ENCODE assay signal across 9 cellular contexts in the genomic region with DNA sequence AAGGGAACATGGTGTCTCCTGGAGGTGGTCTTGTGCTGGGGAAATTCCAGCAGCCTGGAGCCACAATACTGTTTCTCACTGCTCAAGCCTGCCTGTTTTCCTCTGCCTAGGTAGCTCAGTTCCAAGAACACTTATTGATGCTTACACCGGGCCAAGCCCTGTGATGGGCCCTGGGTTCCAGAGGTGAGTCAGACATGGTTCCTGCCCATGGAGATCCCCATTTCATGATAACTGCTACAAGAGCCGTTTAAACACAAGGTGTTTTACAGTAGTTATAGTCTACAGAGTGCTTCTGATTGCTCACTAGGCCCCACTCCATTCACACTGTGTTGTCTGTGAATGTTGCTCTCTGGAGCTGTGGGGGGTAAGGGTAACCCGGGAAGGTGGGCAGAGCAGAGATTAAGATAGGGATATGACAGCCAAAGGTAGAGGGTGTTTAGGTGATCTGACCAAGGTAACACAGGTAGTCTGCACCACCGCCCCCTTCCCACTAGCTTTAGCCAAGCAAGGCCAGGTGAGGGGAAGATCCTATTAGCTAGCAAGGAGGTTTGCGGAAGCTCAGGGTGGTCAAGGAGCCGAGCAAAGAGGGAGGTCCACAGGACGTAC. TPM values are rescaled to one million over a fixed set of nuclear protein-coding genes. Genes with fewer than 3 reads are reported as not detected.
DNase-seq lines count a peak whose midpoint lies in the region; ATAC-seq, FAIRE-seq and TF ChIP-seq lines count a peak whose summit lies in the region.
"Had no signal": no experiment of that assay in that cellular context is flagged by ENCODE, and none has a peak within 500 bp of the region (broad histone marks: within the 10 kb centered on the region; RNA-seq: fewer than 3 reads in every experiment).

No MANE protein-coding gene starts in this region.

- H3K9ac ChIP-seq in skeletal muscle satellite cell (ENCODE audit: low read depth, low read length), result peak overlapping the region; percentile 94

- no peak for TF ChIP-seq CTCF in GM23338 (conservative IDR thresholded peaks at IDR 0.05; ENCODE audit: low read depth in 2 of 2)

- H3K4me1 Mint-ChIP-seq in GM23338, result peaks cover 11% of the 10 kb centered on the region

- ATAC-seq in GM23338, result no peak; the same call in 2 of the 3 replicates

- no peaks in the 10 kb centered on the region for H4K20me1 ChIP-seq in GM23338 (replicated peaks; ENCODE audit: insufficient read depth)

- H3K9me3 ChIP-seq in skeletal muscle satellite cell (replicated peaks; ENCODE audit: low read length), result no peaks in the 10 kb centered on the region

- no peaks in the 10 kb centered on the region for H3K36me3 ChIP-seq in GM23338 (ENCODE audit: insufficient read depth)
- H3K36me3 ChIP-seq in skeletal muscle satellite cell (ENCODE audit: insufficient read depth, low read length), result peaks cover 17% of the 10 kb centered on the region

- 0 out of 2 replicates have a peak, but pooled peaks cover 3% of the 10 kb centered on the region for H3F3A ChIP-seq in GM23338 (replicated peaks; ENCODE audit: low read depth)

- peak overlapping the region; percentile 99 for H2AFZ ChIP-seq in GM23338

- H3K9me2 ChIP-seq in GM23338 (ENCODE audit: insufficient read depth), result no peaks in the 10 kb centered on the region

- H3K27ac ChIP-seq in GM23338 (ENCODE audit: low read depth), result no peak overlapping the region

- peaks cover 36% of the 10 kb centered on the region for H3K27me3 Mint-ChIP-seq in GM23338 (ENCODE audit: insufficient read depth, low read depth, poor library complexity)

- FAIRE-seq in HTR-8/SVneo (lab: Jason Lieb, UNC), result no peak
- FAIRE-seq: colon had no signal

- no peaks in the 10 kb centered on the region; the same call in 2 of the 3 replicates for H3K36me3 Mint-ChIP-seq in GM23338 (ENCODE audit: low read depth)

- H3K9me3 Mint-ChIP-seq in GM23338, result no peaks in the 10 kb centered on the region

- H3K27ac Mint-ChIP-seq in GM23338, result no peak overlapping the region

- H3K4me2 ChIP-seq in GM23338 (peak overlapping the region; percentile 88), skeletal muscle satellite cell (ENCODE audit: low read length) (peak overlapping the region; percentile 97)

- no peaks in the 10 kb centered on the region for H3K79me2 ChIP-seq in GM23338 (replicated peaks; ENCODE audit: insufficient read depth)

- H3K4me3 ChIP-seq in GM23338 (peak overlapping the region; percentile 77), skeletal muscle satellite cell (ENCODE audit: low read length) (peak overlapping the region; percentile 89)

- H3K27me3 ChIP-seq in GM23338 (ENCODE audit: insufficient read depth) (peaks cover 34% of the 10 kb centered on the region), skeletal muscle satellite cell (ENCODE audit: control insufficient read depth, insufficient read depth, low read length) (no peaks in the 10 kb centered on the region)

- peaks cover 4% of the 10 kb centered on the region for H3K4me1 ChIP-seq in GM23338 (ENCODE audit: insufficient read depth)
- H3K4me1 ChIP-seq in skeletal muscle satellite cell (ENCODE audit: control insufficient read depth, insufficient read depth, low read length), result peaks cover 39% of the 10 kb centered on the region

- peak overlapping the region; percentile 75 for H3K4me3 Mint-ChIP-seq in GM23338

- DNase-seq in GM23338 (ENCODE audit: low spot score) (no peak), glomerular visceral epithelial cell (ENCODE audit: extremely low spot score) (peak; percentile 17), ureter (ENCODE audit: low spot score) (no peak), HTR-8/SVneo (ENCODE audit: insufficient read length, low spot score) (no peak), UCSD-AML1 (lab: John Stamatoyannopoulos, UW; ENCODE audit: unreplicated experiment) (no peak)
- DNase-seq in activated CD4-positive, alpha-beta T cell treated with anti-CD3 and anti-CD28 coated beads, Interleukin-2, amount 50 U/mL, for 48 hours, result peak; percentile 46 to 50
- DNase-seq in activated CD8-positive, alpha-beta memory T cell treated with anti-CD3 and anti-CD28 coated beads, Interleukin-2, amount 50 U/mL, for 48 hours, result no peak

TF ChIP-seq in GM23338, 12 proteins besides CTCF, POLR2A, EP300 and RAD21:
- no peak for TF ChIP-seq EZH2phosphoT487 (IDR thresholded peaks at IDR 0.05; ENCODE audit: unreplicated experiment)
- TF ChIP-seq EZH2 (IDR thresholded peaks at IDR 0.05; ENCODE audit: low read depth, unreplicated experiment), result no peak
- TF ChIP-seq STAT1 (IDR thresholded peaks at IDR 0.05; ENCODE audit: unreplicated experiment), result no peak
- no peak for TF ChIP-seq NANOG (IDR thresholded peaks at IDR 0.05; ENCODE audit: borderline replicate concordance)
- no peak for TF ChIP-seq POLR2AphosphoS5 (IDR thresholded peaks at IDR 0.05; ENCODE audit: low read depth)
- TF ChIP-seq ZNF331 (CRISPR knock-in tag; IDR thresholded peaks at IDR 0.05; ENCODE audit: low read depth), result no peak
- TF ChIP-seq REST (IDR thresholded peaks at IDR 0.05; ENCODE audit: unreplicated experiment), result no peak
TF ChIP-seq in GM23338: peak in this region for 0.

RNA-seq across cellular contexts. Expression of gene MICAL2, which starts 0.7 kb away (rescaled TPM):
- 1.4 and 1.7 TPM in 2 replicates for total RNA-seq in GM23338 (2014; rRNA removed; shearing (Covaris generic))
- 0.66 and 1.5 TPM in 2 replicates for polyA plus RNA-seq in GM23338 (2016; fragmentation: Nextera tagmentation; extraction: Ambion mirVana)
- 25.6 and 43.9 TPM in 2 replicates for total RNA-seq in skeletal muscle satellite cell (2012; rRNA removed)
- 215 TPM for total RNA-seq in ureter

Comparison
In these comparisons a context has a peak if more than half of its experiments do, and no peak if none do; other contexts are left out.
1. DNase-seq: peak in activated CD4-positive, alpha-beta T cell treated with anti-CD3 and anti-CD28 coated beads, Interleukin-2, amount 50 U/mL, for 48 hours (2 of 2) and glomerular visceral epithelial cell (single experiment); none in GM23338 (single experiment), ureter (single experiment), HTR-8/SVneo (single experiment), activated CD8-positive, alpha-beta memory T cell treated with anti-CD3 and anti-CD28 coated beads, Interleukin-2, amount 50 U/mL, for 48 hours (single experiment) and UCSD-AML1 (single experiment).
2. RNA of gene MICAL2, which starts 0.7 kb away (total RNA-seq): 215 TPM in ureter (single experiment); 1.4 to 1.7 TPM in GM23338; every median in the first group is over 10 times any median in the second.